ENCODE assay signal across 22 cellular contexts in the genomic region with DNA sequence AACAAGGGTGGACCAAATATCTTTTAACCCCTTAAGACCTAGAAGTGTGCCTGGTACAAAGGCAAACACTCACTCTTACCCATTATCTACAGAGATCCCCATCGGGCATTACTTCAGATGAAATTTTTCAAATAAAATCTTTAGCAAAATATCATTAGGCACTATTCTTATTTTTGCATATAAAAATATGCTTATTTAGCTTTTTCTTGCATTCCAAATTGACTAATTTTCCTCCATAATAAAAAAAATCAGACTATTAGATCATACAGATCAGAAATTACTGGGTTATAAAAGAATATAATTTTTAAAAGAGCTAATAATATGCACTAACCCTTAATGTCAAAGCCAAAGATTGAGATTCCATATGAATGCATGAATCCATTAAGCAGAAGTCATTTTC.
DNase-seq lines count a peak whose midpoint lies in the region; ATAC-seq, FAIRE-seq and TF ChIP-seq lines count a peak whose summit lies in the region.
"Had no signal": no experiment of that assay in that cellular context is flagged by ENCODE, and none has a peak within 500 bp of the region (broad histone marks: within the 10 kb centered on the region; RNA-seq: fewer than 3 reads in every experiment).

No MANE protein-coding gene starts in this region.

- no TSS peak for BruUV-seq in K562 (replicated peaks; lab: Mats Ljungman, UMichigan)

- no peak overlapping the region for H3K9ac ChIP-seq in K562 (ENCODE audit: insufficient read depth in 1 of 2, low read depth in 2 of 2, low read length in 2 of 2)
- H3K9ac ChIP-seq: BLaER1 treated with 17β-estradiol and CSF1 and Interleukin-3, amounts not matched to agents 10 nM and 100 nM had no signal

- CTCF ChIA-PET in A549 (lab: Yijun Ruan, JAX) (no interaction called here), K562 (lab: Yijun Ruan, JAX; ENCODE audit: low intra/inter-chr PET ratio) (no interaction called here)

- FAIRE-seq in A549 (lab: Jason Lieb, UNC): no peak
- FAIRE-seq in D721Med (lab: Jason Lieb, UNC): peak; percentile 32
- no peak for FAIRE-seq in K562 (lab: Jason Lieb, UNC)
- FAIRE-seq: A204.1, G401.6, GM12891, GM19239 had no signal

- TF ChIP-seq CTCF in A549 (IDR thresholded peaks at IDR 0.05): no peak
- no peak for TF ChIP-seq CTCF in D721Med (IDR thresholded peaks at IDR 0.05; ENCODE audit: insufficient read depth, missing control alignments)
- no peak for TF ChIP-seq CTCF in K562 (IDR thresholded peaks at IDR 0.05 in 2 of 3, conservative IDR thresholded peaks at IDR 0.05 in 1 of 3; ENCODE audit: insufficient read depth in 2 of 3, low read depth in 1 of 3, low read length in 3 of 3)

- no peak overlapping the region for H3K4me2 ChIP-seq in A549
- H3K4me2 ChIP-seq in K562 (ENCODE audit: insufficient read depth, low read length): no peak overlapping the region
- H3K4me2 ChIP-seq: BLaER1 treated with 17β-estradiol and CSF1 and Interleukin-3, amounts not matched to agents 10 nM and 100 nM had no signal

- WGBS in A549 (ENCODE audit: missing lambda C conversion rate): 66% methylated on average over 1 of the region's 1 CpG
- 4% methylated on average over 1 of the region's 1 CpG for WGBS in K562 (ENCODE audit: insufficient coverage, low coverage, missing lambda C conversion rate)

- H3K4me1 ChIP-seq in A549 (no peaks in the 10 kb centered on the region), K562 (replicated peaks in 1 of 2; ENCODE audit: control insufficient read depth in 2 of 2, insufficient read depth in 2 of 2, low read length in 2 of 2) (no peaks in the 10 kb centered on the region)
- H3K4me1 ChIP-seq: BLaER1 treated with 17β-estradiol and CSF1 and Interleukin-3, amounts not matched to agents 10 nM and 100 nM; Caco-2 had no signal

- no peak for TF ChIP-seq EP300 in A549 (IDR thresholded peaks at IDR 0.05)
- no peak for TF ChIP-seq EP300 in K562 (IDR thresholded peaks at IDR 0.05; ENCODE audit: low read length)

- H3K9me1 ChIP-seq in K562 (ENCODE audit: control insufficient read depth, insufficient read depth, low read length): no peaks in the 10 kb centered on the region

- ATAC-seq in A549 (no peak), K562 (no peak)
- ATAC-seq: CD8-positive, alpha-beta T cell had no signal

- no peak overlapping the region for H3K27ac ChIP-seq in A549
- no peak overlapping the region for H3K27ac ChIP-seq in K562 (ENCODE audit: extremely low read depth, low read depth, low read length)
- H3K27ac ChIP-seq: BLaER1 treated with 17β-estradiol and CSF1 and Interleukin-3, amounts not matched to agents 10 nM and 100 nM; C4-2B had no signal

- no peaks in the 10 kb centered on the region for H4K20me1 ChIP-seq in K562 (replicated peaks; ENCODE audit: control insufficient read depth, insufficient read depth, low read length)
- H4K20me1 ChIP-seq: BLaER1 treated with 17β-estradiol and CSF1 and Interleukin-3, amounts not matched to agents 10 nM and 100 nM had no signal

- H3K9me3 ChIP-seq in A549 (peaks cover 7% of the 10 kb centered on the region; the same call in 2 of the 3 replicates), K562 (replicated peaks; ENCODE audit: control insufficient read depth, insufficient read depth, low read depth, low read length) (no peaks in the 10 kb centered on the region)

- no peaks in the 10 kb centered on the region for H3K27me3 ChIP-seq in K562 (ENCODE audit: control insufficient read depth in 2 of 2, insufficient read depth in 2 of 2, low read length in 2 of 2)
- H3K27me3 ChIP-seq: BLaER1 treated with 17β-estradiol and CSF1 and Interleukin-3, amounts not matched to agents 10 nM and 100 nM had no signal

- POLR2A ChIA-PET in A549 (lab: Yijun Ruan, JAX) (no interaction called here), K562 (lab: Yijun Ruan, JAX) (no interaction called here)

- H3K36me3 ChIP-seq in K562 (ENCODE audit: control insufficient read depth, insufficient read depth, low read length): no peaks in the 10 kb centered on the region
- H3K36me3 ChIP-seq: BLaER1 treated with 17β-estradiol and CSF1 and Interleukin-3, amounts not matched to agents 10 nM and 100 nM had no signal

- in situ Hi-C loops in K562 (cut with MboI): no loop called here

- no peaks in the 10 kb centered on the region for H3K79me2 ChIP-seq in K562 (ENCODE audit: control insufficient read depth, insufficient read depth, low read length)

- TF ChIP-seq RAD21 in A549 (conservative IDR thresholded peaks at IDR 0.05 in 1 of 2, IDR thresholded peaks at IDR 0.05 in 1 of 2) (no peak), K562 (CRISPR knock-in tag; conservative IDR thresholded peaks at IDR 0.05 in 1 of 2, IDR thresholded peaks at IDR 0.05 in 1 of 2) (no peak)

- DNase-seq in A549 (ENCODE audit: low read depth in 1 of 2, low spot score in 1 of 2) (no peak), D721Med (ENCODE audit: insufficient read length, low spot score) (no peak), K562 (ENCODE audit: extremely low read depth in 1 of 4, low spot score in 3 of 4) (no peak), T-helper 1 cell (no peak), NCI-H510A treated with DMSO at 0.1 percent for 48 hours (lab: John Stamatoyannopoulos, UW) (no peak)
- DNase-seq: 8988T; AML-193; Caco-2; Calu3; CD4-positive, alpha-beta T cell; CD8-positive, alpha-beta T cell; DMS 273 treated with DMSO at 0.1 percent for 48 hours; DMS153; DMS53; DMS79 treated with DMSO at 0.1 percent for 48 hours; GF-D8 had no signal

- H2AFZ ChIP-seq in K562 (ENCODE audit: low read depth, low read length): no peak overlapping the region

- H3K4me3 ChIP-seq in A549 (no peak overlapping the region), K562 (no peak overlapping the region)
- H3K4me3 ChIP-seq: BLaER1 treated with 17β-estradiol and CSF1 and Interleukin-3, amounts not matched to agents 10 nM and 100 nM had no signal

- TF ChIP-seq POLR2A in A549 (IDR thresholded peaks at IDR 0.05; ENCODE audit: low read length) (no peak), K562 (conservative IDR thresholded peaks at IDR 0.05) (no peak)

- intact Hi-C loops in K562 (cut with micrococcal nuclease): no loop called here

TF ChIP-seq in A549, 52 proteins besides CTCF, POLR2A, EP300 and RAD21:
- no peak for TF ChIP-seq CEBPB (IDR thresholded peaks at IDR 0.05)
- peak; percentile 66 for TF ChIP-seq MAFK (IDR thresholded peaks at IDR 0.05; ENCODE audit: partially characterized antibody)

TF ChIP-seq in K562, 482 proteins besides CTCF, POLR2A, EP300 and RAD21:
- TF ChIP-seq ZNF316 (IDR thresholded peaks at IDR 0.05) (peak; percentile 55; the same call in 1 of the 2 replicates), HNRNPLL (IDR thresholded peaks at IDR 0.05; ENCODE audit: low read depth, low read length, poor library complexity, severe bottlenecking) (no peak), MAFF (IDR thresholded peaks at IDR 0.05; ENCODE audit: low read length) (peak; percentile 4; the same call in 1 of the 2 replicates), SIN3B (IDR thresholded peaks at IDR 0.05; ENCODE audit: low read depth) (no peak), C11orf30 (IDR thresholded peaks at IDR 0.05; ENCODE audit: low read depth) (peak; percentile 55; the same call in 1 of the 2 replicates)

Comparison
In these comparisons a context has a peak if more than half of its experiments do, and no peak if none do; other contexts are left out.
1. Of the 35 proteins assayed by ChIP-seq in both K562 and A549: peak only in K562: none; only in A549: MAFK; in both: none; in neither: 34.